ENCODE assay signal across 30 cellular contexts in genomic region chr1:40423951-40424618, GRCh38. TPM values are rescaled to one million over a fixed set of nuclear protein-coding genes. Genes with fewer than 3 reads are reported as not detected.
DNase-seq lines count a peak whose midpoint lies in the region; ATAC-seq, FAIRE-seq and TF ChIP-seq lines count a peak whose summit lies in the region.
"Had no signal": no experiment of that assay in that cellular context is flagged by ENCODE, and none has a peak within 500 bp of the region (broad histone marks: within the 10 kb centered on the region; RNA-seq: fewer than 3 reads in every experiment).

No MANE protein-coding gene starts in this region.

- TF ChIP-seq RAD21 in K562 (CRISPR knock-in tag; conservative IDR thresholded peaks at IDR 0.05 in 1 of 2, IDR thresholded peaks at IDR 0.05 in 1 of 2) = no peak

- H3K27me3 ChIP-seq in K562 (ENCODE audit: control insufficient read depth in 2 of 2, insufficient read depth in 2 of 2, low read length in 2 of 2) = no peaks in the 10 kb centered on the region
- H3K27me3 ChIP-seq in naive thymus-derived CD4-positive, alpha-beta T cell (ENCODE audit: control insufficient read depth in 2 of 2, insufficient read depth in 2 of 2, low read length in 2 of 2) = no peaks in the 10 kb centered on the region
- H3K27me3 ChIP-seq in WERI-Rb-1 (ENCODE audit: insufficient read depth, low read depth, severe bottlenecking) = no peaks in the 10 kb centered on the region
- H3K27me3 ChIP-seq: ascending aorta, cardiac muscle cell, esophagus squamous epithelium, hepatocyte had no signal

- no peaks in the 10 kb centered on the region for H3K79me2 ChIP-seq in K562 (ENCODE audit: control insufficient read depth, insufficient read depth, low read length)
- H3K79me2 ChIP-seq: hepatocyte had no signal

- H3K27me3 Mint-ChIP-seq in activated CD8-positive, alpha-beta T cell treated with anti-CD3 and anti-CD28 coated beads for 36 hours = no peaks in the 10 kb centered on the region
- no peaks in the 10 kb centered on the region for H3K27me3 Mint-ChIP-seq in activated CD8-positive, alpha-beta T cell treated with anti-CD3 and anti-CD28 coated beads, Interleukin-2, amount 10 ng/mL, durations not matched to agents 7 days and 5 days (ENCODE audit: low read depth)
- H3K27me3 Mint-ChIP-seq in CD14-positive monocyte (ENCODE audit: low read depth in 3 of 3) = peaks cover 0 to 3% (median 0%) of the 10 kb centered on the region in 3 donors
- H3K27me3 Mint-ChIP-seq in naive thymus-derived CD4-positive, alpha-beta T cell = no peaks in the 10 kb centered on the region
- H3K27me3 Mint-ChIP-seq: activated naive CD4-positive, alpha-beta T cell treated with anti-CD3 and anti-CD28 coated beads, Interleukin-2, amount 10 ng/mL, durations not matched to agents 7 days and 5 days; type B pancreatic cell had no signal

- CTCF ChIA-PET in activated CD8-positive, alpha-beta T cell treated with anti-CD3 and anti-CD28 coated beads for 36 hours (lab: Charles Lee) = interaction anchor here (1.0 to 5.4 kb wide), 4 partner anchors 10 to 280 kb away, joined by 3 to 29 read pairs (median 6); no protein-coding TSS in a partner anchor
- CTCF ChIA-PET in activated CD8-positive, alpha-beta T cell treated with anti-CD3 and anti-CD28 coated beads, Interleukin-2, amount 10 ng/mL, durations not matched to agents 7 days and 5 days (lab: Charles Lee) = interaction anchor here (0.9 to 2.4 kb wide), 6 partner anchors 11 to 280 kb away, joined by 3 to 7 read pairs (median 4); no protein-coding TSS in a partner anchor
- CTCF ChIA-PET in K562 (lab: Yijun Ruan, JAX; ENCODE audit: low intra/inter-chr PET ratio) = no interaction called here
- CTCF ChIA-PET in naive thymus-derived CD4-positive, alpha-beta T cell (lab: Charles Lee) = interaction anchor here (0.8 kb wide), 1 partner anchor 281 kb away, joined by 3 read pairs; no protein-coding TSS in a partner anchor

- no peaks in the 10 kb centered on the region for H3K9me3 Mint-ChIP-seq in activated CD8-positive, alpha-beta T cell treated with anti-CD3 and anti-CD28 coated beads for 36 hours
- no peaks in the 10 kb centered on the region for H3K9me3 Mint-ChIP-seq in activated CD8-positive, alpha-beta T cell treated with anti-CD3 and anti-CD28 coated beads, Interleukin-2, amount 10 ng/mL, durations not matched to agents 7 days and 5 days (ENCODE audit: insufficient read depth)
- peaks cover 0 to 4% (median 0%) of the 10 kb centered on the region in 7 donors for H3K9me3 Mint-ChIP-seq in CD14-positive monocyte
- H3K9me3 Mint-ChIP-seq in naive thymus-derived CD4-positive, alpha-beta T cell = peaks cover 0 to 12% (median 0%) of the 10 kb centered on the region in 11 donors
- H3K9me3 Mint-ChIP-seq: activated naive CD4-positive, alpha-beta T cell treated with anti-CD3 and anti-CD28 coated beads, Interleukin-2, amount 10 ng/mL, durations not matched to agents 7 days and 5 days; natural killer cell; type B pancreatic cell had no signal

- TF ChIP-seq EP300 in K562 (IDR thresholded peaks at IDR 0.05; ENCODE audit: low read length) = no peak

- DNase-seq in activated CD8-positive, alpha-beta T cell treated with anti-CD3 and anti-CD28 coated beads for 36 hours = no peak
- DNase-seq in activated CD8-positive, alpha-beta T cell treated with anti-CD3 and anti-CD28 coated beads, Interleukin-2, amount 10 ng/mL, durations not matched to agents 7 days and 5 days = no peak
- DNase-seq in CD14-positive monocyte (ENCODE audit: low spot score) (no peak), K562 (ENCODE audit: extremely low read depth in 1 of 4, low spot score in 3 of 4) (no peak), DMS79 (lab: John Stamatoyannopoulos, UW) (no peak), HuH-7 (ENCODE audit: low spot score) (no peak), WERI-Rb-1 (no peak)
- DNase-seq in naive thymus-derived CD4-positive, alpha-beta T cell = no peak
- DNase-seq: activated CD4-positive, CD25-positive, alpha-beta regulatory T cell; activated naive CD4-positive, alpha-beta T cell treated with anti-CD3 and anti-CD28 coated beads, Interleukin-2, amount 10 ng/mL, durations not matched to agents 7 days and 5 days; activated T-cell treated with anti-CD3 and anti-CD28 coated beads, Interleukin-2, amount 50 U/mL, for 1 hour; AML-193; DMS53; esophagus squamous epithelium; foreskin melanocyte; H7; natural killer cell; NCI-H1694 treated with DMSO at 0.1 percent for 48 hours; NCI-H2171 treated with DMSO at 0.1 percent for 48 hours; NCI-H69; small intestine; stimulated activated CD4-positive, alpha-beta T cell treated with anti-CD3 and anti-CD28 coated beads, Interleukin-1b, Interleukin-23, amount 100 ng/mL, for 48 hours; SW 1271 had no signal

- H3K27ac Mint-ChIP-seq in activated CD8-positive, alpha-beta T cell treated with anti-CD3 and anti-CD28 coated beads for 36 hours = peak overlapping the region; percentile 31
- no peak overlapping the region for H3K27ac Mint-ChIP-seq in activated CD8-positive, alpha-beta T cell treated with anti-CD3 and anti-CD28 coated beads, Interleukin-2, amount 10 ng/mL, durations not matched to agents 7 days and 5 days
- peak overlapping the region in 6 of 7 donors; percentile 87 to 95 (median 92) for H3K27ac Mint-ChIP-seq in CD14-positive monocyte
- H3K27ac Mint-ChIP-seq in naive thymus-derived CD4-positive, alpha-beta T cell = peak overlapping the region in 7 of 9 donors; percentile 1 to 85 (median 32)
- H3K27ac Mint-ChIP-seq: activated naive CD4-positive, alpha-beta T cell treated with anti-CD3 and anti-CD28 coated beads, Interleukin-2, amount 10 ng/mL, durations not matched to agents 7 days and 5 days; type B pancreatic cell had no signal

- no peaks in the 10 kb centered on the region for H4K20me1 ChIP-seq in K562 (replicated peaks; ENCODE audit: control insufficient read depth, insufficient read depth, low read length)

- no peaks in the 10 kb centered on the region for H3K4me1 ChIP-seq in K562 (replicated peaks in 1 of 2; ENCODE audit: control insufficient read depth in 2 of 2, insufficient read depth in 2 of 2, low read length in 2 of 2)
- no peaks in the 10 kb centered on the region for H3K4me1 ChIP-seq in naive thymus-derived CD4-positive, alpha-beta T cell (ENCODE audit: control insufficient read depth in 2 of 2, insufficient read depth in 2 of 2, low read length in 2 of 2)

- H3K4me3 ChIP-seq in K562 = no peak overlapping the region
- H3K4me3 ChIP-seq in naive thymus-derived CD4-positive, alpha-beta T cell (ENCODE audit: low read length) = no peak overlapping the region
- no peak overlapping the region for H3K4me3 ChIP-seq in WERI-Rb-1 (ENCODE audit: low read depth, low read length)
- H3K4me3 ChIP-seq: ascending aorta, cardiac muscle cell, esophagus squamous epithelium, hepatocyte had no signal

- H3K27ac ChIP-seq in K562 (ENCODE audit: extremely low read depth, low read depth, low read length) = no peak overlapping the region
- no peak overlapping the region for H3K27ac ChIP-seq in naive thymus-derived CD4-positive, alpha-beta T cell (ENCODE audit: low read depth, low read length)
- H3K27ac ChIP-seq in WERI-Rb-1 = no peak overlapping the region
- H3K27ac ChIP-seq: ascending aorta, cardiac muscle cell, hepatocyte had no signal

- H3K4me3 Mint-ChIP-seq in activated CD8-positive, alpha-beta T cell treated with anti-CD3 and anti-CD28 coated beads for 36 hours = no peak overlapping the region
- no peak overlapping the region for H3K4me3 Mint-ChIP-seq in activated CD8-positive, alpha-beta T cell treated with anti-CD3 and anti-CD28 coated beads, Interleukin-2, amount 10 ng/mL, durations not matched to agents 7 days and 5 days
- no peak overlapping the region for H3K4me3 Mint-ChIP-seq in CD14-positive monocyte
- H3K4me3 Mint-ChIP-seq in naive thymus-derived CD4-positive, alpha-beta T cell = no peak overlapping the region
- H3K4me3 Mint-ChIP-seq: activated naive CD4-positive, alpha-beta T cell treated with anti-CD3 and anti-CD28 coated beads, Interleukin-2, amount 10 ng/mL, durations not matched to agents 7 days and 5 days; natural killer cell; type B pancreatic cell had no signal

- no peak for FAIRE-seq in K562 (lab: Jason Lieb, UNC)
- FAIRE-seq: A204.1, endometrium, G401.6, small intestine had no signal

- H3K36me3 Mint-ChIP-seq in activated CD8-positive, alpha-beta T cell treated with anti-CD3 and anti-CD28 coated beads for 36 hours (ENCODE audit: low read depth) = peaks cover 64% of the 10 kb centered on the region
- H3K36me3 Mint-ChIP-seq in activated CD8-positive, alpha-beta T cell treated with anti-CD3 and anti-CD28 coated beads, Interleukin-2, amount 10 ng/mL, durations not matched to agents 7 days and 5 days (ENCODE audit: low read depth) = peaks cover 67% of the 10 kb centered on the region
- peaks cover 54 to 70% of the 10 kb centered on the region in 2 donors for H3K36me3 Mint-ChIP-seq in CD14-positive monocyte
- peaks cover 11 to 65% (median 48%) of the 10 kb centered on the region in 5 donors for H3K36me3 Mint-ChIP-seq in naive thymus-derived CD4-positive, alpha-beta T cell

- peaks cover 53% of the 10 kb centered on the region for H3K36me3 ChIP-seq in K562 (ENCODE audit: control insufficient read depth, insufficient read depth, low read length)
- peaks cover 15 to 43% (median 23%) of the 10 kb centered on the region in 3 experiments for H3K36me3 ChIP-seq in naive thymus-derived CD4-positive, alpha-beta T cell (ENCODE audit: control insufficient read depth in 2 of 3, insufficient read depth in 3 of 3, low read length in 3 of 3)
- no peaks in the 10 kb centered on the region for H3K36me3 ChIP-seq in WERI-Rb-1
- H3K36me3 ChIP-seq: cardiac muscle cell had no signal

- ATAC-seq in activated CD8-positive, alpha-beta T cell treated with anti-CD3 and anti-CD28 coated beads for 36 hours = no peak
- ATAC-seq in activated CD8-positive, alpha-beta T cell treated with anti-CD3 and anti-CD28 coated beads, Interleukin-2, amount 10 ng/mL, durations not matched to agents 7 days and 5 days = no peak
- ATAC-seq in K562 = peak; percentile 34
- ATAC-seq in naive thymus-derived CD4-positive, alpha-beta T cell = no peak
- ATAC-seq: natural killer cell had no signal

- no peaks in the 10 kb centered on the region for H3K9me1 ChIP-seq in K562 (ENCODE audit: control insufficient read depth, insufficient read depth, low read length)

- H2AFZ ChIP-seq in K562 (ENCODE audit: low read depth, low read length) = no peak overlapping the region
- H2AFZ ChIP-seq: hepatocyte had no signal

- BruUV-seq in K562 (replicated peaks; lab: Mats Ljungman, UMichigan) = no TSS peak

- TF ChIP-seq POLR2A in K562 (conservative IDR thresholded peaks at IDR 0.05) = peak; percentile 50; the same call in 1 of the 2 replicates

- in situ Hi-C loops in K562 (cut with MboI) = no loop called here

- H3K9me3 ChIP-seq in K562 (replicated peaks; ENCODE audit: control insufficient read depth, insufficient read depth, low read depth, low read length) (no peaks in the 10 kb centered on the region), WERI-Rb-1 (ENCODE audit: severe bottlenecking) (no peaks in the 10 kb centered on the region)
- H3K9me3 ChIP-seq in naive thymus-derived CD4-positive, alpha-beta T cell (ENCODE audit: control insufficient read depth in 2 of 3, low read length in 3 of 3) = no peaks in the 10 kb centered on the region
- H3K9me3 ChIP-seq: ascending aorta, esophagus squamous epithelium had no signal

- 94% methylated on average over 6 of the region's 6 CpGs for WGBS in K562 (ENCODE audit: insufficient coverage, low coverage, missing lambda C conversion rate)

- TF ChIP-seq CTCF in activated CD8-positive, alpha-beta T cell treated with anti-CD3 and anti-CD28 coated beads for 36 hours (IDR thresholded peaks at IDR 0.05) = no peak
- TF ChIP-seq CTCF in CD14-positive monocyte (IDR thresholded peaks at IDR 0.05) = no peak
- TF ChIP-seq CTCF in K562 (IDR thresholded peaks at IDR 0.05 in 2 of 3, conservative IDR thresholded peaks at IDR 0.05 in 1 of 3; ENCODE audit: insufficient read depth in 2 of 3, low read depth in 1 of 3, low read length in 3 of 3) = no peak
- no peak for TF ChIP-seq CTCF in WERI-Rb-1 (IDR thresholded peaks at IDR 0.05; ENCODE audit: low read depth, low read length)

- intact Hi-C loops in activated CD8-positive, alpha-beta T cell treated with anti-CD3 and anti-CD28 coated beads for 36 hours (cut with micrococcal nuclease) = no loop called here
- intact Hi-C loops in CD14-positive monocyte (cut with micrococcal nuclease) (no loop called here), K562 (cut with micrococcal nuclease) (no loop called here)
- intact Hi-C loops in naive thymus-derived CD4-positive, alpha-beta T cell (cut with micrococcal nuclease) = no loop called here

- no peak overlapping the region for H3K9ac ChIP-seq in K562 (ENCODE audit: insufficient read depth in 1 of 2, low read depth in 2 of 2, low read length in 2 of 2)

- POLR2A ChIA-PET in activated CD8-positive, alpha-beta T cell treated with anti-CD3 and anti-CD28 coated beads for 36 hours (lab: Charles Lee) = interaction anchor here (0.9 to 1.6 kb wide), 4 partner anchors 15 to 262 kb away, joined by 3 to 5 read pairs (median 4); partner anchors contain the start of gene ZFP69B
- POLR2A ChIA-PET in activated CD8-positive, alpha-beta T cell treated with anti-CD3 and anti-CD28 coated beads, Interleukin-2, amount 10 ng/mL, durations not matched to agents 7 days and 5 days (lab: Charles Lee) = interaction anchor here (1.0 kb wide), 1 partner anchor 42 kb away, joined by 3 read pairs; no protein-coding TSS in a partner anchor
- POLR2A ChIA-PET in K562 (lab: Yijun Ruan, JAX) = interaction anchor here (0.6 to 1.0 kb wide), 4 partner anchors 13 to 1256 kb away, joined by 3 to 4 read pairs (median 3); no protein-coding TSS in a partner anchor
- POLR2A ChIA-PET in naive thymus-derived CD4-positive, alpha-beta T cell (lab: Charles Lee) = interaction anchor here (0.5 to 1.5 kb wide), 4 partner anchors 9 to 264 kb away, joined by 3 to 4 read pairs (median 4); no protein-coding TSS in a partner anchor

- H3K4me2 ChIP-seq in K562 (ENCODE audit: insufficient read depth, low read length) = no peak overlapping the region
- H3K4me2 ChIP-seq: hepatocyte had no signal

- peaks cover 12% of the 10 kb centered on the region for H3K4me1 Mint-ChIP-seq in activated CD8-positive, alpha-beta T cell treated with anti-CD3 and anti-CD28 coated beads for 36 hours (ENCODE audit: low read depth)
- H3K4me1 Mint-ChIP-seq in activated CD8-positive, alpha-beta T cell treated with anti-CD3 and anti-CD28 coated beads, Interleukin-2, amount 10 ng/mL, durations not matched to agents 7 days and 5 days (ENCODE audit: low read depth) = peaks cover 7% of the 10 kb centered on the region
- peaks cover 53% of the 10 kb centered on the region for H3K4me1 Mint-ChIP-seq in CD14-positive monocyte
- H3K4me1 Mint-ChIP-seq in naive thymus-derived CD4-positive, alpha-beta T cell = peaks cover 0 to 14% (median 12%) of the 10 kb centered on the region in 7 donors

RNA-seq across cellular contexts. Expression of gene ZFP69B, which starts 26.2 kb away (rescaled TPM):
- 1 to 10 TPM; 3.5 to 4.1 TPM for total RNA-seq in activated CD8-positive, alpha-beta T cell treated with anti-CD3 and anti-CD28 coated beads for 36 hours
- total RNA-seq in activated CD8-positive, alpha-beta T cell treated with anti-CD3 and anti-CD28 coated beads, Interleukin-2, amount 10 ng/mL, durations not matched to agents 7 days and 5 days = 1 to 10 TPM; 3.6 to 3.8 TPM
- under 1 TPM in 1 of 2 donors, not detected in 1; 0.20 TPM for polyA plus RNA-seq in CD14-positive monocyte
- 10.7 and 26.6 TPM in 2 replicates for total RNA-seq in K562 (2011; cell fraction: chromatin; rRNA removed; ENCODE audit: low replicate concordance)
- total RNA-seq in K562 (2011; cell fraction: nucleolus; rRNA removed) = 7.2 and 9.2 TPM in 2 replicates
- total RNA-seq in K562 (2011; cell fraction: nucleoplasm; rRNA removed) = 11.4 and 12.9 TPM in 2 replicates
- total RNA-seq in K562 (2014; rRNA removed) = 6.0 and 6.4 TPM in 2 replicates
- total RNA-seq in K562 (2014; rRNA removed; fragmentation: Illumina TruSeq; extraction: Trizol) = 10.3 and 12.8 TPM in 2 replicates
- 5.5 and 5.6 TPM in 2 replicates for total RNA-seq in K562 (2015; rRNA removed; fragmentation: Illumina TruSeq; extraction: Trizol)
- 8.2 and 9.5 TPM in 2 replicates for total RNA-seq in K562 (2021)
- polyA plus RNA-seq in K562 (2011; rRNA removed) = 7.5 and 8.4 TPM in 2 replicates
- 1.6 and 2.9 TPM in 2 replicates for polyA plus RNA-seq in K562 (2011; cell fraction: cytosol; rRNA removed)
- polyA plus RNA-seq in K562 (2011; cell fraction: nucleus; rRNA removed) = 5.7 and 5.9 TPM in 2 replicates
- 4.5 and 5.3 TPM in 2 replicates for polyA plus RNA-seq in K562 (2012)
- 9.4 and 10.2 TPM in 2 replicates for polyA plus RNA-seq in K562 (2014; fragmentation: Illumina TruSeq; extraction: Trizol)
- 1 to 10 TPM; 1.6 to 2.8 TPM for polyA plus RNA-seq in K562 (2014; fragmentation: Nextera tagmentation; extraction: Ambion mirVana)
- 7.9 and 8.9 TPM in 2 replicates for polyA plus RNA-seq in K562 (2014; rRNA removed)
- polyA minus RNA-seq in K562 (2011; rRNA and poly(A)+ RNA removed) = 10.6 and 14.2 TPM in 2 replicates
- 2.9 and 4.1 TPM in 2 replicates for polyA minus RNA-seq in K562 (2011; cell fraction: cytosol; rRNA and poly(A)+ RNA removed)
- polyA minus RNA-seq in K562 (2011; cell fraction: nucleus; rRNA and poly(A)+ RNA removed) = 5.3 and 9.3 TPM in 2 replicates
- total RNA-seq in naive thymus-derived CD4-positive, alpha-beta T cell = 1 to 10 TPM; 2.2 to 8.3 (median 5.3) TPM
- polyA plus RNA-seq in naive thymus-derived CD4-positive, alpha-beta T cell = 1 to 10 TPM; 3.0 to 3.6 TPM

RNA-seq across cellular contexts. Expression of gene SMAP2, which starts 50.6 kb away (rescaled TPM):
- 100 to 1,000 TPM; 204 to 209 TPM for total RNA-seq in activated CD8-positive, alpha-beta T cell treated with anti-CD3 and anti-CD28 coated beads for 36 hours
- total RNA-seq in activated CD8-positive, alpha-beta T cell treated with anti-CD3 and anti-CD28 coated beads, Interleukin-2, amount 10 ng/mL, durations not matched to agents 7 days and 5 days = 100 to 1,000 TPM; 106 to 107 TPM
- polyA plus RNA-seq in CD14-positive monocyte (100 to 1,000 TPM; 359 to 382 TPM), K562 (2011; rRNA removed) (114 and 124 TPM in 2 replicates), K562 (2014; fragmentation: Illumina TruSeq; extraction: Trizol) (173 and 212 TPM in 2 replicates), K562 (2014; fragmentation: Nextera tagmentation; extraction: Ambion mirVana) (10 to 100 TPM; 38.7 to 47.3 TPM), K562 (2014; rRNA removed) (89.4 and 94.7 TPM in 2 replicates)
- total RNA-seq in K562 (2011; cell fraction: chromatin; rRNA removed; ENCODE audit: low replicate concordance) = 77.4 and 118 TPM in 2 replicates
- total RNA-seq in K562 (2011; cell fraction: nucleolus; rRNA removed) = 37.0 and 50.1 TPM in 2 replicates
- total RNA-seq in K562 (2011; cell fraction: nucleoplasm; rRNA removed) = 81.5 and 109 TPM in 2 replicates
- total RNA-seq in K562 (2014; rRNA removed) (80.1 and 98.2 TPM in 2 replicates), K562 (2014; rRNA removed; fragmentation: Illumina TruSeq; extraction: Trizol) (94.1 and 101 TPM in 2 replicates), K562 (2015; rRNA removed; fragmentation: Illumina TruSeq; extraction: Trizol) (89.1 and 92.4 TPM in 2 replicates), K562 (2021) (109 and 117 TPM in 2 replicates)
- 98.8 and 132 TPM in 2 replicates for polyA plus RNA-seq in K562 (2011; cell fraction: cytosol; rRNA removed)
- 81.2 and 89.1 TPM in 2 replicates for polyA plus RNA-seq in K562 (2011; cell fraction: nucleus; rRNA removed)
- polyA plus RNA-seq in K562 (2012) = 100 and 128 TPM in 2 replicates
- 129 and 160 TPM in 2 replicates for polyA minus RNA-seq in K562 (2011; rRNA and poly(A)+ RNA removed)
- polyA minus RNA-seq in K562 (2011; cell fraction: cytosol; rRNA and poly(A)+ RNA removed) = 71.4 and 74.3 TPM in 2 replicates
- 28.4 and 48.0 TPM in 2 replicates for polyA minus RNA-seq in K562 (2011; cell fraction: nucleus; rRNA and poly(A)+ RNA removed)
- total RNA-seq in naive thymus-derived CD4-positive, alpha-beta T cell = 100 to 1,000 TPM; 144 to 210 (median 187) TPM
- 100 to 1,000 TPM; 226 to 542 TPM for polyA plus RNA-seq in naive thymus-derived CD4-positive, alpha-beta T cell

RNA-seq across cellular contexts. Expression of gene ZFP69, which starts 53.0 kb away (rescaled TPM):
- total RNA-seq in activated CD8-positive, alpha-beta T cell treated with anti-CD3 and anti-CD28 coated beads for 36 hours = 1 to 10 TPM; 4.2 to 4.7 TPM
- total RNA-seq in activated CD8-positive, alpha-beta T cell treated with anti-CD3 and anti-CD28 coated beads, Interleukin-2, amount 10 ng/mL, durations not matched to agents 7 days and 5 days = 1 to 10 TPM; 2.2 to 2.7 TPM
- polyA plus RNA-seq in CD14-positive monocyte = 1 to 10 TPM; 2.5 to 3.8 TPM
- 4.0 and 10.6 TPM in 2 replicates for total RNA-seq in K562 (2011; cell fraction: chromatin; rRNA removed; ENCODE audit: low replicate concordance)
- 2.4 and 3.2 TPM in 2 replicates for total RNA-seq in K562 (2011; cell fraction: nucleolus; rRNA removed)
- total RNA-seq in K562 (2011; cell fraction: nucleoplasm; rRNA removed) = 5.1 and 11.6 TPM in 2 replicates
- 4.7 and 5.0 TPM in 2 replicates for total RNA-seq in K562 (2014; rRNA removed)
- total RNA-seq in K562 (2014; rRNA removed; fragmentation: Illumina TruSeq; extraction: Trizol) = 7.0 and 8.6 TPM in 2 replicates
- total RNA-seq in K562 (2015; rRNA removed; fragmentation: Illumina TruSeq; extraction: Trizol) = 7.9 and 8.4 TPM in 2 replicates
- total RNA-seq in K562 (2021) = 4.7 and 4.8 TPM in 2 replicates
- polyA plus RNA-seq in K562 (2011; rRNA removed) = 4.8 and 5.7 TPM in 2 replicates
- 1.6 and 2.3 TPM in 2 replicates for polyA plus RNA-seq in K562 (2011; cell fraction: cytosol; rRNA removed)
- 2.5 and 3.4 TPM in 2 replicates for polyA plus RNA-seq in K562 (2011; cell fraction: nucleus; rRNA removed)
- 4.1 and 4.2 TPM in 2 replicates for polyA plus RNA-seq in K562 (2012)
- polyA plus RNA-seq in K562 (2014; fragmentation: Illumina TruSeq; extraction: Trizol) = 6.7 and 7.0 TPM in 2 replicates
- polyA plus RNA-seq in K562 (2014; fragmentation: Nextera tagmentation; extraction: Ambion mirVana) = 1 to 10 TPM; 2.0 to 2.1 TPM
- 6.7 and 7.3 TPM in 2 replicates for polyA plus RNA-seq in K562 (2014; rRNA removed)
- polyA minus RNA-seq in K562 (2011; rRNA and poly(A)+ RNA removed) = 5.5 and 8.7 TPM in 2 replicates
- 1.9 and 2.3 TPM in 2 replicates for polyA minus RNA-seq in K562 (2011; cell fraction: cytosol; rRNA and poly(A)+ RNA removed)
- polyA minus RNA-seq in K562 (2011; cell fraction: nucleus; rRNA and poly(A)+ RNA removed) = 1.5 and 3.6 TPM in 2 replicates
- total RNA-seq in naive thymus-derived CD4-positive, alpha-beta T cell = 1 to 10 TPM; 2.7 to 4.3 (median 3.4) TPM
- 1 to 10 TPM; 4.1 to 7.8 TPM for polyA plus RNA-seq in naive thymus-derived CD4-positive, alpha-beta T cell
